ENCODE assay signal across 8 cellular contexts in the genomic region with DNA sequence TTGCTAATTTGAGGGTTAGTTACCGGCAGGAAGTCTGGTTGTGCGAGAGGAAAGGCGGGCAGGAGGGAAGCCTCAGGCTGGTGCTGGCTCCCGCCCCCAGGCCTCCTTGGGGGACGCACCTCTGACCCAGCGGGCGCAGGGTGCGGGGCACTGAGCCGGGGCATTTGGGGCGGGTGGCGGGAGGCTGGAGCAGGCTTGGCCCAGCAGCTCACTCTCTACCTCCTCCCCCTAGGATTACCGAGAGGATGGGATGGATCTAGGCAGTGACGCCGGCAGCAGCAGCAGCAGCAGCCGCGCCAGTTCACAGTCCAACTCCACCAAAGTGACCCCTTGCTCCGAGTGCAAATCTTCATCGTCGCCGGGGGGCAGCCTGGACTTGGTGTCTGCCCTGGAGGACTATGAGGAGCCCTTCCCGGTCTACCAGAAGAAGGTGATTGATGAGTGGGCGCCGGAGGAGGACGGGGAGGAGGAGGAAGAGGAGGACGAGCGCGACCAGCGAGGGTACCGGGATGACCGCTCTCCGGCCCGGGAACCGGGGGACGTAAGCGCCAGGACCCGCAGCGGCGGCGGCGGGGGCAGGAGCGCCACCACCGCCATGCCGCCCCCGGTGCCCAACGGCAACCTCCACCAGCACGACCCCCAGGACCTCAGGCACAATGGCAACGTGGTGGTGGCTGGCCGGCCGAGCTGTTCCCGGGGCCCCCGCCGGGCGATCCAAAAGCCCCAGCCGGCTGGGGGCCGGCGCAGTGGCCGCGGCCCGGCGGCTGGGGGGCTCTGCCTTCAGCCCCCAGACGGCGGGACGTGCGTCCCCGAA.
DNase-seq lines count a peak whose midpoint lies in the region; ATAC-seq and TF ChIP-seq lines count a peak whose summit lies in the region.

No MANE protein-coding gene starts in this region.

- peak; percentile 35 for DNase-seq in T-helper 2 cell treated with Interferon-gamma antibody and Interleukin-4, amounts not matched to agents 5 μg/mL and 100 μg/mL, for 36 hours (ENCODE audit: low spot score)
- DNase-seq in T-helper 2 cell (no peak), endodermal cell (no peak), lung microvascular endothelial cell (ENCODE audit: low read depth in 2 of 2) (peak; percentile 79 to 80), testis (peak; percentile 28), HT-29 (ENCODE audit: low spot score) (no peak)

- peak; percentile 27 for ATAC-seq in HG03025 (IDR thresholded peaks at IDR 0.05; ENCODE audit: low FRiP score, unreplicated experiment)

- TF ChIP-seq CTCF in SU-DHL-6 (IDR thresholded peaks at IDR 0.05; ENCODE audit: insufficient read depth, low read length, poor library complexity, severe bottlenecking) = no peak
- TF ChIP-seq CTCF in endodermal cell (conservative IDR thresholded peaks at IDR 0.05) = no peak
- no peak for TF ChIP-seq CTCF in testis (IDR thresholded peaks at IDR 0.05)

- no peak for TF ChIP-seq POLR2A in testis (IDR thresholded peaks at IDR 0.05)

- H3K36me3 Mint-ChIP-seq in T-helper 2 cell treated with Interferon-gamma antibody and Interleukin-4, amounts not matched to agents 5 μg/mL and 100 μg/mL, for 36 hours (ENCODE audit: low read depth) = no peaks in the 10 kb centered on the region
- no peaks in the 10 kb centered on the region for H3K36me3 Mint-ChIP-seq in endodermal cell (ENCODE audit: low read depth)

- H3K27me3 ChIP-seq in SU-DHL-6 (ENCODE audit: low read length) = no peaks in the 10 kb centered on the region
- H3K27me3 ChIP-seq in endodermal cell (ENCODE audit: control insufficient read depth, insufficient read depth, low read length, poor library complexity, severe bottlenecking) = no peaks in the 10 kb centered on the region
- no peaks in the 10 kb centered on the region for H3K27me3 ChIP-seq in testis

- H3K4me3 ChIP-seq in SU-DHL-6 (ENCODE audit: insufficient read depth, low read length, poor library complexity, severe bottlenecking) (peak overlapping the region; percentile 78), endodermal cell (ENCODE audit: low read length) (peak overlapping the region; percentile 84), testis (peak overlapping the region; percentile 65 to 78)

- H3K4me3 Mint-ChIP-seq in T-helper 2 cell treated with Interferon-gamma antibody and Interleukin-4, amounts not matched to agents 5 μg/mL and 100 μg/mL, for 36 hours = peak overlapping the region; percentile 85
- peak overlapping the region; percentile 82 for H3K4me3 Mint-ChIP-seq in endodermal cell

- H3K4me1 Mint-ChIP-seq in T-helper 2 cell treated with Interferon-gamma antibody and Interleukin-4, amounts not matched to agents 5 μg/mL and 100 μg/mL, for 36 hours (ENCODE audit: low read depth) = peaks cover 17% of the 10 kb centered on the region
- peaks cover 23% of the 10 kb centered on the region for H3K4me1 Mint-ChIP-seq in endodermal cell

- H3F3A ChIP-seq in SU-DHL-6 (ENCODE audit: insufficient read depth) = peaks cover 11% of the 10 kb centered on the region; the same call in 1 of the 2 replicates

- no peaks in the 10 kb centered on the region for H3K9me3 ChIP-seq in SU-DHL-6 (ENCODE audit: insufficient read depth, low read length)
- H3K9me3 ChIP-seq in endodermal cell (ENCODE audit: control insufficient read depth, low read length) = no peaks in the 10 kb centered on the region
- H3K9me3 ChIP-seq in testis = no peaks in the 10 kb centered on the region

- peaks cover 68% of the 10 kb centered on the region for H3K27me3 Mint-ChIP-seq in T-helper 2 cell treated with Interferon-gamma antibody and Interleukin-4, amounts not matched to agents 5 μg/mL and 100 μg/mL, for 36 hours (ENCODE audit: low read depth)
- H3K27me3 Mint-ChIP-seq in endodermal cell (ENCODE audit: insufficient read depth) = peaks cover 28% of the 10 kb centered on the region

- H3K36me3 ChIP-seq in SU-DHL-6 (ENCODE audit: low read length) = no peaks in the 10 kb centered on the region
- no peaks in the 10 kb centered on the region for H3K36me3 ChIP-seq in endodermal cell (ENCODE audit: control insufficient read depth, insufficient read depth, low read length)
- no peaks in the 10 kb centered on the region for H3K36me3 ChIP-seq in testis (ENCODE audit: low read depth, missing control alignments)

- H3K27ac ChIP-seq in SU-DHL-6 (ENCODE audit: low read depth, low read length) (no peak overlapping the region), endodermal cell (ENCODE audit: low read depth, low read length) (peak overlapping the region; percentile 62), testis (peak overlapping the region; percentile 61 to 88)

- WGBS in endodermal cell (ENCODE audit: insufficient coverage in 1 of 2, insufficient read length in 1 of 2), 2 experiments = 0% methylated on average over 14 to 65 of the region's 65 CpGs
- WGBS in testis, 2 donors = 0 to 1% methylated on average over 23 to 65 of the region's 65 CpGs

- H3K4me1 ChIP-seq in endodermal cell (ENCODE audit: control insufficient read depth, insufficient read depth, low read length) (peaks cover 9% of the 10 kb centered on the region), testis (peaks cover 3% of the 10 kb centered on the region)

- H3K9ac ChIP-seq in SU-DHL-6 (ENCODE audit: low read length) (peak overlapping the region; percentile 72), endodermal cell (ENCODE audit: extremely low read depth, low read length, poor library complexity, severe bottlenecking) (peak overlapping the region; percentile 8)

- H3K79me2 ChIP-seq in SU-DHL-6 (ENCODE audit: insufficient read depth, low read length) = no peaks in the 10 kb centered on the region

- H3K27ac Mint-ChIP-seq in T-helper 2 cell treated with Interferon-gamma antibody and Interleukin-4, amounts not matched to agents 5 μg/mL and 100 μg/mL, for 36 hours = no peak overlapping the region
- peak overlapping the region; percentile 87 for H3K27ac Mint-ChIP-seq in endodermal cell

- no peaks in the 10 kb centered on the region for H3K9me2 ChIP-seq in SU-DHL-6 (replicated peaks; ENCODE audit: insufficient read depth, low read length)

- intact Hi-C loops in testis (cut with DNase I; ENCODE audit: low total_unique reads) = no loop called here

- peak overlapping the region; percentile 86 for H2AFZ ChIP-seq in SU-DHL-6 (ENCODE audit: low read depth, low read length, severe bottlenecking)

- no peaks in the 10 kb centered on the region for H3K9me3 Mint-ChIP-seq in T-helper 2 cell treated with Interferon-gamma antibody and Interleukin-4, amounts not matched to agents 5 μg/mL and 100 μg/mL, for 36 hours
- no peaks in the 10 kb centered on the region for H3K9me3 Mint-ChIP-seq in endodermal cell

- H3K4me2 ChIP-seq in SU-DHL-6 (ENCODE audit: low read depth, low read length, poor library complexity, severe bottlenecking) = peak overlapping the region; percentile 72

- no peaks in the 10 kb centered on the region for H4K20me1 ChIP-seq in SU-DHL-6 (ENCODE audit: low read depth, low read length)

Comparison
In these comparisons a context has a peak if more than half of its experiments do, and no peak if none do; other contexts are left out.
1. DNase-seq: peak in T-helper 2 cell treated with Interferon-gamma antibody and Interleukin-4, amounts not matched to agents 5 μg/mL and 100 μg/mL, for 36 hours (single experiment), lung microvascular endothelial cell (2 of 2) and testis (single experiment); none in T-helper 2 cell (0 of 5), endodermal cell (single experiment) and HT-29 (single experiment).
2. Peak in every context shown above with its lines, with median percentiles within 50 percentile points of each other: H3K4me3 ChIP-seq.